In genomic region chr12:1875608-1876007, GRCh38 we compare ENCODE assay signal across 28 cellular contexts. TPM values are rescaled to one million over a fixed set of nuclear protein-coding genes. Genes with fewer than 3 reads are reported as not detected.
DNase-seq lines count a peak whose midpoint lies in the region; ATAC-seq, FAIRE-seq and TF ChIP-seq lines count a peak whose summit lies in the region.
"Had no signal": no experiment of that assay in that cellular context is flagged by ENCODE, and none has a peak within 500 bp of the region (broad histone marks: within the 10 kb centered on the region; RNA-seq: fewer than 3 reads in every experiment).

No MANE protein-coding gene starts in this region.

- H3K4me3 ChIP-seq in endodermal cell (ENCODE audit: low read length) (no peak overlapping the region), spleen (no peak overlapping the region)
- H3K4me3 ChIP-seq: SJSA1 had no signal

- peak overlapping the region in 3 of 5 experiments; percentile 12 to 33 (median 24) for H3K27ac Mint-ChIP-seq in brain
- no peak overlapping the region for H3K27ac Mint-ChIP-seq in endodermal cell
- H3K27ac Mint-ChIP-seq: CD4-positive, alpha-beta memory T cell; IgD-negative memory B cell had no signal

- H3K9ac ChIP-seq in endodermal cell (ENCODE audit: extremely low read depth, low read length, poor library complexity, severe bottlenecking), result no peak overlapping the region

- no peak for ATAC-seq in HG03039 (IDR thresholded peaks at IDR 0.05; ENCODE audit: unreplicated experiment)

- no peak for TF ChIP-seq POLR2A in spleen (IDR thresholded peaks at IDR 0.05)

- intact Hi-C loops in spleen (cut with DNase I; ENCODE audit: low total_unique reads), result no loop called here

- H3K36me3 ChIP-seq in endodermal cell (ENCODE audit: control insufficient read depth, insufficient read depth, low read length) (no peaks in the 10 kb centered on the region), spleen (no peaks in the 10 kb centered on the region)
- H3K36me3 ChIP-seq: SJSA1 had no signal

- H3K36me3 Mint-ChIP-seq in brain (no peaks in the 10 kb centered on the region), endodermal cell (ENCODE audit: low read depth) (no peaks in the 10 kb centered on the region)
- H3K36me3 Mint-ChIP-seq: CD4-positive, alpha-beta memory T cell; IgD-negative memory B cell had no signal

- FAIRE-seq in urothelium cell line (lab: Jason Lieb, UNC), result peak; percentile 9
- FAIRE-seq: GM12892, GM19239 had no signal

- H3K4me1 Mint-ChIP-seq in brain (peaks cover 28% of the 10 kb centered on the region), endodermal cell (peaks cover 2% of the 10 kb centered on the region)
- H3K4me1 Mint-ChIP-seq: CD4-positive, alpha-beta memory T cell; IgD-negative memory B cell had no signal

- H3K9me3 Mint-ChIP-seq in brain, result peaks cover 0 to 17% (median 3%) of the 10 kb centered on the region in 5 experiments
- H3K9me3 Mint-ChIP-seq in endodermal cell, result no peaks in the 10 kb centered on the region
- H3K9me3 Mint-ChIP-seq: IgD-negative memory B cell had no signal

- H3K4me3 Mint-ChIP-seq in brain (no peak overlapping the region), endodermal cell (no peak overlapping the region)
- H3K4me3 Mint-ChIP-seq: CD4-positive, alpha-beta memory T cell; IgD-negative memory B cell had no signal

- H3K27ac ChIP-seq in endodermal cell (ENCODE audit: low read depth, low read length) (peak overlapping the region; percentile 40), spleen (no peak overlapping the region)
- H3K27ac ChIP-seq: HL-60, SJSA1 had no signal

- no peaks in the 10 kb centered on the region for H3K4me1 ChIP-seq in endodermal cell (ENCODE audit: control insufficient read depth, insufficient read depth, low read length)
- H3K4me1 ChIP-seq in spleen, result no peaks in the 10 kb centered on the region
- H3K4me1 ChIP-seq: SJSA1 had no signal

- 87 to 92% methylated on average over 5 to 6 of the region's 6 CpGs for WGBS in endodermal cell (ENCODE audit: insufficient coverage in 1 of 2, insufficient read length in 1 of 2), 2 experiments
- 67 to 95% (median 78%) methylated on average over 4 to 6 of the region's 6 CpGs for WGBS in spleen, 5 donors

- H3K27me3 Mint-ChIP-seq in brain (no peaks in the 10 kb centered on the region), endodermal cell (ENCODE audit: insufficient read depth) (peaks cover 2% of the 10 kb centered on the region)
- H3K27me3 Mint-ChIP-seq: IgD-negative memory B cell had no signal

- H3K9me3 ChIP-seq in endodermal cell (ENCODE audit: control insufficient read depth, low read length) (no peaks in the 10 kb centered on the region), spleen (no peaks in the 10 kb centered on the region)
- H3K9me3 ChIP-seq: SJSA1 had no signal

- TF ChIP-seq CTCF in brain (conservative IDR thresholded peaks at IDR 0.05) (no peak), endodermal cell (conservative IDR thresholded peaks at IDR 0.05) (no peak), spleen (IDR thresholded peaks at IDR 0.05 in 8 of 11, conservative IDR thresholded peaks at IDR 0.05 in 3 of 11) (no peak)

- DNase-seq in endodermal cell (no peak), left kidney (ENCODE audit: low read depth, low spot score) (peak; percentile 37), urothelium cell line (ENCODE audit: low spot score) (no peak), DMS 273 treated with DMSO at 0.1 percent for 48 hours (lab: John Stamatoyannopoulos, UW) (no peak), spleen (no peak)
- DNase-seq: C1 segment of cervical spinal cord; CD4-positive, alpha-beta memory T cell; COR-L47; DND-41; NCI-H1092; NCI-H1436; NCI-H187; NCI-H2081 treated with DMSO at 0.1 percent for 48 hours; NCI-H2171; NCI-H226; NCI-H510A; NCI-H69; Right ventricle myocardium superior; RPMI8226 had no signal

- H3K27me3 ChIP-seq in endodermal cell (ENCODE audit: control insufficient read depth, insufficient read depth, low read length, poor library complexity, severe bottlenecking) (no peaks in the 10 kb centered on the region), spleen (replicated peaks in 1 of 7) (peaks cover 0 to 44% (median 0%) of the 10 kb centered on the region in 7 donors)

RNA-seq across cellular contexts. Expression of gene CACNA2D4, which starts 42.8 kb away (rescaled TPM):
- polyA plus RNA-seq in brain (ENCODE audit: insufficient read depth, low read depth, low replicate concordance), result not detected
- 1 to 10 TPM; 4.3 to 5.7 TPM for total RNA-seq in endodermal cell
- 0.53 TPM for polyA plus RNA-seq in endodermal cell (2013, experiment 1 of 2)
- 0.29 TPM for polyA plus RNA-seq in endodermal cell (2013, experiment 2 of 2)
- total RNA-seq in spleen, result 10 to 100 TPM in 3 of 7 donors, 1 to 10 TPM in 4; 3.3 to 11.8 (median 10.0) TPM
- 1 to 10 TPM; 3.4 to 5.0 (median 4.9) TPM for polyA plus RNA-seq in spleen
- total RNA-seq: H4, SJSA1 had no signal

RNA-seq across cellular contexts. Expression of gene LRTM2, which starts 55.2 kb away (rescaled TPM):
- polyA plus RNA-seq in brain (ENCODE audit: insufficient read depth, low read depth, low replicate concordance), result 7.7 TPM
- under 1 TPM; 0.40 TPM for total RNA-seq in endodermal cell
- 0.25 TPM for polyA plus RNA-seq in endodermal cell (2013, experiment 1 of 2)
- polyA plus RNA-seq in endodermal cell (2013, experiment 2 of 2), result not detected
- total RNA-seq in spleen, result under 1 TPM in 1 of 7 donors, not detected in 6; 0.12 TPM
- not detected for polyA plus RNA-seq in spleen
- total RNA-seq: A673; CD4-positive, alpha-beta memory T cell; H4; Right ventricle myocardium superior; SJSA1 had no signal
- polyA plus RNA-seq: CD4-positive, alpha-beta memory T cell; IgD-negative memory B cell had no signal
